In the genomic region with DNA sequence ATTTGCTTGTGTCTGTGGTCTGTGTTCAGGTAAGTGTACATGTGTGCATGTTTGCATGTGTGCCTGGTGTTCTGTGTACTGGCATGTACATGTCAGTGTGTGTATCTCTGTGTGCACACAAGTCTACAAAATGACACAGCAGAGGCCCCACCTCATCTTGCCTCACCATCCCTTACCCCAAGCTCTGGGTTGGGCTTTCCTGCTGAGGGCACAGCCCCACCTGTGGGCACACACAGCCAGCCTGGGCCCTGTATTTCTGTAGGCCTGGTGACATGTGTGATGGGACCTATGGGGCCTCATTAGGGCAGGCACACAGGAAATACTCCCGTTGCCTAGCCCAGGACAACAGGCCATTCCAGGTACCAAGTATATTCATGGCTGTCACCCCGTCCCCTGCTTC, we compare ENCODE assay signal across 17 cellular contexts. TPM values are rescaled to one million over a fixed set of nuclear protein-coding genes. Genes with fewer than 3 reads are reported as not detected.
DNase-seq lines count a peak whose midpoint lies in the region; ATAC-seq and TF ChIP-seq lines count a peak whose summit lies in the region.
"Had no signal": no experiment of that assay in that cellular context is flagged by ENCODE, and none has a peak within 500 bp of the region (broad histone marks: within the 10 kb centered on the region; RNA-seq: fewer than 3 reads in every experiment).

No MANE protein-coding gene starts in this region.

- peak overlapping the region; percentile 7 to 57 for H3K9ac ChIP-seq in duodenal mucosa (ENCODE audit: low read depth in 1 of 2, low read length in 2 of 2)
- H3K9ac ChIP-seq: KMS-11 had no signal

- CTCF ChIA-PET in activated naive CD4-positive, alpha-beta T cell treated with anti-CD3 and anti-CD28 coated beads, Interleukin-2, amount 10 ng/mL, durations not matched to agents 7 days and 5 days (lab: Charles Lee): interaction anchor here (0.5 to 11.6 kb wide), 6 partner anchors 10 to 959 kb away, joined by 3 to 98 read pairs (median 4); no protein-coding TSS in a partner anchor

- peaks cover 64 to 70% of the 10 kb centered on the region in 2 donors for H3K4me1 ChIP-seq in duodenal mucosa (ENCODE audit: control insufficient read depth in 1 of 2, insufficient read depth in 2 of 2, low read length in 2 of 2)
- peaks cover 65% of the 10 kb centered on the region for H3K4me1 ChIP-seq in lower lobe of right lung
- H3K4me1 ChIP-seq in upper lobe of left lung: peaks cover 61 to 80% (median 64%) of the 10 kb centered on the region in 4 donors
- no peaks in the 10 kb centered on the region for H3K4me1 ChIP-seq in sigmoid colon

- TF ChIP-seq POLR2A in upper lobe of left lung (IDR thresholded peaks at IDR 0.05): no peak
- TF ChIP-seq POLR2A in sigmoid colon (IDR thresholded peaks at IDR 0.05): no peak

- H3K4me3 ChIP-seq in duodenal mucosa (ENCODE audit: low read depth in 1 of 2, low read length in 2 of 2) (no peak overlapping the region), lower lobe of right lung (no peak overlapping the region), upper lobe of left lung (no peak overlapping the region), sigmoid colon (no peak overlapping the region)

- peaks cover 0 to 23% of the 10 kb centered on the region in 2 donors for H3K36me3 ChIP-seq in duodenal mucosa (ENCODE audit: control insufficient read depth in 1 of 2, insufficient read depth in 2 of 2, low read length in 2 of 2)
- H3K36me3 ChIP-seq in lower lobe of right lung: peaks cover 23% of the 10 kb centered on the region
- H3K36me3 ChIP-seq in upper lobe of left lung: peaks cover 0 to 82% (median 8%) of the 10 kb centered on the region in 4 donors
- no peaks in the 10 kb centered on the region for H3K36me3 ChIP-seq in sigmoid colon

- no peaks in the 10 kb centered on the region for H3K9me3 Mint-ChIP-seq in activated naive CD4-positive, alpha-beta T cell treated with anti-CD3 and anti-CD28 coated beads, Interleukin-2, amount 10 ng/mL, durations not matched to agents 7 days and 5 days
- H3K9me3 Mint-ChIP-seq in activated naive CD4-positive, alpha-beta T cell treated with anti-CD3 and anti-CD28 coated beads, Interleukin-2, amount 50 U/mL, for 72 hours: no peaks in the 10 kb centered on the region
- H3K9me3 Mint-ChIP-seq: activated CD4-positive, alpha-beta memory T cell treated with anti-CD3 and anti-CD28 coated beads for 36 hours; CD8-positive, alpha-beta T cell; mesothelial cell of epicardium had no signal

- ATAC-seq in activated naive CD4-positive, alpha-beta T cell treated with anti-CD3 and anti-CD28 coated beads, Interleukin-2, amount 50 U/mL, for 72 hours: no peak
- ATAC-seq in lower lobe of right lung (no peak), upper lobe of left lung (ENCODE audit: low FRiP score in 2 of 2) (no peak)
- ATAC-seq: CD8-positive, alpha-beta T cell had no signal

- H3K4me3 Mint-ChIP-seq in activated naive CD4-positive, alpha-beta T cell treated with anti-CD3 and anti-CD28 coated beads, Interleukin-2, amount 10 ng/mL, durations not matched to agents 7 days and 5 days: no peak overlapping the region
- H3K4me3 Mint-ChIP-seq: activated CD4-positive, alpha-beta memory T cell treated with anti-CD3 and anti-CD28 coated beads for 36 hours; CD8-positive, alpha-beta T cell; mesothelial cell of epicardium had no signal

- 63 to 74% methylated on average over 2 of the region's 2 CpGs for WGBS in upper lobe of left lung, 2 donors
- 35 to 71% methylated on average over 2 of the region's 2 CpGs for WGBS in sigmoid colon, 2 donors

- H3K9me3 ChIP-seq in duodenal mucosa (ENCODE audit: control insufficient read depth in 1 of 2, low read length in 2 of 2) (no peaks in the 10 kb centered on the region), lower lobe of right lung (no peaks in the 10 kb centered on the region), upper lobe of left lung (no peaks in the 10 kb centered on the region), sigmoid colon (no peaks in the 10 kb centered on the region)

- H3K4me1 Mint-ChIP-seq in activated naive CD4-positive, alpha-beta T cell treated with anti-CD3 and anti-CD28 coated beads, Interleukin-2, amount 10 ng/mL, durations not matched to agents 7 days and 5 days: peaks cover 50% of the 10 kb centered on the region
- H3K4me1 Mint-ChIP-seq: mesothelial cell of epicardium had no signal

- no peak for DNase-seq in activated naive CD4-positive, alpha-beta T cell treated with anti-CD3 and anti-CD28 coated beads, Interleukin-2, amount 10 ng/mL, durations not matched to agents 7 days and 5 days
- DNase-seq in activated naive CD4-positive, alpha-beta T cell treated with anti-CD3 and anti-CD28 coated beads, Interleukin-2, amount 50 U/mL, for 72 hours (ENCODE audit: low spot score in 2 of 2): no peak
- DNase-seq in lower lobe of right lung: no peak
- DNase-seq in upper lobe of left lung: no peak
- no peak for DNase-seq in sigmoid colon
- no peak for DNase-seq in DMS79 treated with DMSO at 0.1 percent for 48 hours (lab: John Stamatoyannopoulos, UW)
- DNase-seq in NCI-H524 treated with DMSO at 0.1 percent for 48 hours (lab: John Stamatoyannopoulos, UW): no peak
- DNase-seq: activated CD4-positive, alpha-beta memory T cell treated with anti-CD3 and anti-CD28 coated beads for 36 hours; activated T-cell treated with anti-CD3 and anti-CD28 coated beads, Interleukin-2, amount 50 U/mL, for 48 hours; CD8-positive, alpha-beta T cell; NCI-H1092 treated with DMSO at 0.1 percent for 48 hours; NCI-H69; stimulated activated CD4-positive, alpha-beta T cell treated with anti-CD3 and anti-CD28 coated beads, Interleukin-4, amount 100 ng/mL, for 1 hour had no signal

- no peaks in the 10 kb centered on the region for H3K27me3 ChIP-seq in duodenal mucosa (ENCODE audit: control insufficient read depth in 1 of 2, insufficient read depth in 2 of 2, low read length in 2 of 2)
- no peaks in the 10 kb centered on the region for H3K27me3 ChIP-seq in lower lobe of right lung (ENCODE audit: low read depth)
- no peaks in the 10 kb centered on the region for H3K27me3 ChIP-seq in upper lobe of left lung
- H3K27me3 ChIP-seq in sigmoid colon: no peaks in the 10 kb centered on the region

- TF ChIP-seq EP300 in upper lobe of left lung (IDR thresholded peaks at IDR 0.05): no peak
- TF ChIP-seq EP300 in sigmoid colon (IDR thresholded peaks at IDR 0.05): no peak

- peak overlapping the region; percentile 5 for H3K27ac Mint-ChIP-seq in activated naive CD4-positive, alpha-beta T cell treated with anti-CD3 and anti-CD28 coated beads, Interleukin-2, amount 10 ng/mL, durations not matched to agents 7 days and 5 days
- peak overlapping the region in 1 of 2 donors; percentile 36 for H3K27ac Mint-ChIP-seq in activated naive CD4-positive, alpha-beta T cell treated with anti-CD3 and anti-CD28 coated beads, Interleukin-2, amount 50 U/mL, for 72 hours
- H3K27ac Mint-ChIP-seq: activated CD4-positive, alpha-beta memory T cell treated with anti-CD3 and anti-CD28 coated beads for 36 hours; mesothelial cell of epicardium had no signal

- no peak for TF ChIP-seq CTCF in lower lobe of right lung (IDR thresholded peaks at IDR 0.05)
- TF ChIP-seq CTCF in upper lobe of left lung (IDR thresholded peaks at IDR 0.05): no peak
- no peak for TF ChIP-seq CTCF in sigmoid colon (IDR thresholded peaks at IDR 0.05)

- H3K36me3 Mint-ChIP-seq in activated naive CD4-positive, alpha-beta T cell treated with anti-CD3 and anti-CD28 coated beads, Interleukin-2, amount 10 ng/mL, durations not matched to agents 7 days and 5 days: peaks cover 27% of the 10 kb centered on the region
- H3K36me3 Mint-ChIP-seq in activated naive CD4-positive, alpha-beta T cell treated with anti-CD3 and anti-CD28 coated beads, Interleukin-2, amount 50 U/mL, for 72 hours: no peaks in the 10 kb centered on the region
- H3K36me3 Mint-ChIP-seq: mesothelial cell of epicardium had no signal

- H3K27ac ChIP-seq in duodenal mucosa (ENCODE audit: low read depth, low read length) (peak overlapping the region; percentile 77), lower lobe of right lung (peak overlapping the region; percentile 44), upper lobe of left lung (peak overlapping the region; percentile 76 to 93 (median 82)), sigmoid colon (no peak overlapping the region)
- H3K27ac ChIP-seq: KMS-11 had no signal

- H3K27me3 Mint-ChIP-seq in activated naive CD4-positive, alpha-beta T cell treated with anti-CD3 and anti-CD28 coated beads, Interleukin-2, amount 10 ng/mL, durations not matched to agents 7 days and 5 days: no peaks in the 10 kb centered on the region
- H3K27me3 Mint-ChIP-seq: activated CD4-positive, alpha-beta memory T cell treated with anti-CD3 and anti-CD28 coated beads for 36 hours had no signal

- intact Hi-C loops in lower lobe of right lung (cut with DNase I) (no loop called here), sigmoid colon (cut with DNase I) (no loop called here)

RNA-seq across cellular contexts. Expression of a gene that starts 13.5 kb away (rescaled TPM):
- total RNA-seq in activated naive CD4-positive, alpha-beta T cell treated with anti-CD3 and anti-CD28 coated beads, Interleukin-2, amount 50 U/mL, for 72 hours: 1 to 10 TPM; 5.2 to 7.0 TPM
- total RNA-seq in lower lobe of right lung: 212 TPM
- 100 to 1,000 TPM in 4 of 6 donors, 10 to 100 TPM in 2; 92.6 to 577 (median 198) TPM for total RNA-seq in upper lobe of left lung
- total RNA-seq in sigmoid colon: 1 to 10 TPM; 2.6 to 9.6 (median 5.8) TPM
- 10 to 100 TPM; 24.5 to 50.6 (median 43.8) TPM for polyA plus RNA-seq in sigmoid colon
- total RNA-seq: A172 had no signal

Comparison
In these comparisons a context has a peak if more than half of its experiments do, and no peak if none do; other contexts are left out.
1. H3K27ac ChIP-seq: peak in duodenal mucosa (single experiment), lower lobe of right lung (single experiment) and upper lobe of left lung (4 of 4); none in sigmoid colon (0 of 4).
2. RNA of a gene that starts 13.5 kb away (total RNA-seq): 92.6 to 577 TPM in upper lobe of left lung and 212 TPM in lower lobe of right lung (single experiment); 2.6 to 9.6 TPM in sigmoid colon and 5.2 to 7.0 TPM in activated naive CD4-positive, alpha-beta T cell treated with anti-CD3 and anti-CD28 coated beads, Interleukin-2, amount 50 U/mL, for 72 hours; every median in the first group is over 4 times any median in the second.